Comparison of ENCODE assay signal across 12 cellular contexts in the genomic region with DNA sequence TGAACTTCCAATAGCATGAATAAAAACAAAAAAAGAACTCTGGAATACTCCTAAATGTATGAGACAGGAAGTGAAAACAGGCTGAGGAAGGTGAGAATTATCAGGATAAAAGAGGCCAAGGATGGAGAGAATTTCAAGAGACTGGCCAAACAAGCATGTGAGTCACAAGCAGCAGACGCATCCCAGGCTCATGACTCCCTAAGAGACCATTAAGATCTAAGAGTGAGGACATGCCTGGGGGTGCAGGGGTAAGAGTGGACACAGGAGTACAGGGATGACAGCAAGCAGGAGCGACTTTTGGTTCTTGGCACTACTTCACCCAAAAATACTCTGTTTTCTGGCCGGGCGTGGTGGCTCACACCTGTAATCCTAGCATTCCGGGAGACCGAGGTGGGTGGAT. TPM values are rescaled to one million over a fixed set of nuclear protein-coding genes. Genes with fewer than 3 reads are reported as not detected.
DNase-seq lines count a peak whose midpoint lies in the region; ATAC-seq and TF ChIP-seq lines count a peak whose summit lies in the region.
"Had no signal": no experiment of that assay in that cellular context is flagged by ENCODE, and none has a peak within 500 bp of the region (broad histone marks: within the 10 kb centered on the region; RNA-seq: fewer than 3 reads in every experiment).

No MANE protein-coding gene starts in this region.

- intact Hi-C loops in CD8-positive, alpha-beta T cell (cut with DNase I, micrococcal nuclease), result no loop called here

- H3K9me3 ChIP-seq in CD8-positive, alpha-beta T cell (ENCODE audit: low read length), result no peaks in the 10 kb centered on the region
- no peaks in the 10 kb centered on the region for H3K9me3 ChIP-seq in Loucy (ENCODE audit: insufficient read depth, low read depth, low read length)

- CTCF ChIA-PET in CD8-positive, alpha-beta T cell (lab: Charles Lee), result no interaction called here

- no peak overlapping the region for H2AFZ ChIP-seq in Loucy (ENCODE audit: low read length)

- DNase-seq in CD8-positive, alpha-beta T cell, result no peak
- DNase-seq in dermis blood vessel endothelial cell, result peak; percentile 32
- DNase-seq in GOT3 (lab: John Stamatoyannopoulos, UW), result no peak
- DNase-seq: NCI-H1092 treated with DMSO at 0.1 percent for 48 hours had no signal

- no peak overlapping the region for H3K27ac ChIP-seq in CD8-positive, alpha-beta T cell (ENCODE audit: low read depth, low read length)
- H3K27ac ChIP-seq: coronary artery had no signal

- ATAC-seq in CD8-positive, alpha-beta T cell, result no peak
- ATAC-seq in GM19023 (IDR thresholded peaks at IDR 0.05; ENCODE audit: unreplicated experiment) (no peak), HG02623 (IDR thresholded peaks at IDR 0.05; ENCODE audit: unreplicated experiment) (no peak), GM21786 (IDR thresholded peaks at IDR 0.05; ENCODE audit: unreplicated experiment) (no peak)
- ATAC-seq: GM12878 had no signal

- H3K4me2 ChIP-seq in Loucy (ENCODE audit: low read depth, low read length, poor library complexity, severe bottlenecking), result peak overlapping the region; percentile 34

- H3K9me2 ChIP-seq in Loucy (replicated peaks; ENCODE audit: low read depth, low read length), result no peaks in the 10 kb centered on the region

- no peaks in the 10 kb centered on the region for H3K36me3 ChIP-seq in CD8-positive, alpha-beta T cell (ENCODE audit: insufficient read depth, low read length)
- H3K36me3 ChIP-seq in Loucy (ENCODE audit: insufficient read depth, low read length), result no peaks in the 10 kb centered on the region

- H3K27me3 Mint-ChIP-seq in CD8-positive, alpha-beta T cell (ENCODE audit: low read depth), result no peaks in the 10 kb centered on the region
- H3K27me3 Mint-ChIP-seq in nephron (ENCODE audit: low read depth), result no peaks in the 10 kb centered on the region

- H3K9me3 Mint-ChIP-seq in CD8-positive, alpha-beta T cell, result no peaks in the 10 kb centered on the region
- H3K9me3 Mint-ChIP-seq in nephron, result no peaks in the 10 kb centered on the region

- H3K9ac ChIP-seq in Loucy (ENCODE audit: low read depth, low read length, poor library complexity, severe bottlenecking), result no peak overlapping the region

- H3K27ac Mint-ChIP-seq in CD8-positive, alpha-beta T cell, result peak overlapping the region; percentile 87
- H3K27ac Mint-ChIP-seq in nephron, result peak overlapping the region; percentile 68 to 72 (median 70)
- H3K27ac Mint-ChIP-seq: mesothelial cell of epicardium had no signal

- H3K4me1 ChIP-seq in CD8-positive, alpha-beta T cell (ENCODE audit: insufficient read depth, low read length), result peaks cover 70% of the 10 kb centered on the region
- H3K4me1 ChIP-seq in Loucy (ENCODE audit: insufficient read depth, low read length, poor library complexity, severe bottlenecking), result peaks cover 60% of the 10 kb centered on the region

- H3K4me3 Mint-ChIP-seq in CD8-positive, alpha-beta T cell, result peak overlapping the region; percentile 18
- H3K4me3 Mint-ChIP-seq in nephron, result no peak overlapping the region
- H3K4me3 Mint-ChIP-seq: mesothelial cell of epicardium had no signal

- H3F3A ChIP-seq in Loucy (ENCODE audit: low read depth), result peaks cover 24% of the 10 kb centered on the region

- no peaks in the 10 kb centered on the region for H3K27me3 ChIP-seq in CD8-positive, alpha-beta T cell (ENCODE audit: insufficient read depth, low read length)
- H3K27me3 ChIP-seq in Loucy (ENCODE audit: insufficient read depth, low read length, poor library complexity, severe bottlenecking), result no peaks in the 10 kb centered on the region

- peaks cover 77% of the 10 kb centered on the region for H3K4me1 Mint-ChIP-seq in CD8-positive, alpha-beta T cell (ENCODE audit: low read depth)
- peaks cover 56% of the 10 kb centered on the region for H3K4me1 Mint-ChIP-seq in nephron

- TF ChIP-seq CTCF in CD8-positive, alpha-beta T cell (IDR thresholded peaks at IDR 0.05), result no peak
- TF ChIP-seq CTCF in Loucy (conservative IDR thresholded peaks at IDR 0.05; ENCODE audit: low read length) (no peak), nephron (IDR thresholded peaks at IDR 0.05; ENCODE audit: unreplicated experiment in 3 of 3) (no peak)

- peaks cover 41% of the 10 kb centered on the region for H4K20me1 ChIP-seq in Loucy (ENCODE audit: insufficient read depth, low read length, poor library complexity, severe bottlenecking)

- POLR2A ChIA-PET in CD8-positive, alpha-beta T cell (lab: Charles Lee), result interaction anchor here (0.6 kb wide), 1 partner anchor 84 kb away, joined by 3 read pairs; the partner anchor contains the start of gene CSK

- no peak overlapping the region for H3K4me3 ChIP-seq in CD8-positive, alpha-beta T cell (ENCODE audit: low read depth, low read length)
- no peak overlapping the region for H3K4me3 ChIP-seq in Loucy (ENCODE audit: low read length, poor library complexity, severe bottlenecking)
- H3K4me3 ChIP-seq: coronary artery, GM12878 had no signal

- peaks cover 79% of the 10 kb centered on the region for H3K79me2 ChIP-seq in Loucy (ENCODE audit: insufficient read depth, low read length)

- peaks cover 50% of the 10 kb centered on the region for H3K36me3 Mint-ChIP-seq in CD8-positive, alpha-beta T cell
- peaks cover 29% of the 10 kb centered on the region for H3K36me3 Mint-ChIP-seq in nephron (ENCODE audit: low read depth)

RNA-seq across cellular contexts. Expression of gene SCAMP2, which starts 7.1 kb away (rescaled TPM):
- 10 to 100 TPM; 48.7 to 57.2 TPM for total RNA-seq in CD8-positive, alpha-beta T cell
- 32.5 and 46.0 TPM in 2 replicates for total RNA-seq in dermis blood vessel endothelial cell

RNA-seq across cellular contexts. Expression of gene ULK3, which starts 23.1 kb away (rescaled TPM):
- 10 to 100 TPM; 34.3 to 35.1 TPM for total RNA-seq in CD8-positive, alpha-beta T cell
- 31.0 and 39.3 TPM in 2 replicates for total RNA-seq in dermis blood vessel endothelial cell

RNA-seq across cellular contexts. Expression of gene MPI, which starts 23.8 kb away (rescaled TPM):
- 10 to 100 TPM; 18.3 to 19.9 TPM for total RNA-seq in CD8-positive, alpha-beta T cell
- 47.0 and 89.3 TPM in 2 replicates for total RNA-seq in dermis blood vessel endothelial cell

RNA-seq across cellular contexts. Expression of gene CPLX3, which starts 39.7 kb away (rescaled TPM):
- under 1 TPM; 0.19 to 0.36 TPM for total RNA-seq in CD8-positive, alpha-beta T cell
- not detected in 2 replicates for total RNA-seq in dermis blood vessel endothelial cell
- total RNA-seq: GM12878, mesothelial cell of epicardium had no signal

RNA-seq across cellular contexts. Expression of gene FAM219B, which starts 40.6 kb away (rescaled TPM):
- total RNA-seq in CD8-positive, alpha-beta T cell, result 10 to 100 TPM; 18.6 to 22.1 TPM
- total RNA-seq in dermis blood vessel endothelial cell, result 41.0 and 57.0 TPM in 2 replicates
